18 cellular contexts compared by ENCODE assay signal in the genomic region with DNA sequence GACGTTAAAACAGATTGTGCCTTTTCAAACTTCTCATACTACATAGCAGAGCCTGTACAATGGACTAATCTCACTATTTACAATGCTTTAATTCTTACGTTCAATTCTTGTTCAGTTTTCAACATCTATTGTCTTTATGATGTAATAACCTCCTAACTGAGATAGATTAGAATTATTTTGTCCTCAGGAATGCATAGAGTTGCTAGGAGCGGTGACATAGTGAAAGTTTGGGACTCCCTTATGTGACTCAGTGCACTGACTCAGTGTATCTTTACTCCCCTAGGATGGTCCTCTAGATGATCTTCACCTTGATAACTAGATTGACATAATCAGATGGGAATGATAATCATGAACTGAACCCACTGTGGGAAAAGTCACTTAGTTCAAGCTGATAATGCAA.
"Had no signal": no experiment of that assay in that cellular context is flagged by ENCODE, and none has a peak within 500 bp of the region (broad histone marks: within the 10 kb centered on the region; RNA-seq: fewer than 3 reads in every experiment).

No MANE protein-coding gene starts in this region.

- H3K36me3 ChIP-seq: esophagus squamous epithelium, gastrocnemius medialis, heart right ventricle, ovary, right lobe of liver, suprapubic skin had no signal

- H3K36me3 Mint-ChIP-seq: type B pancreatic cell had no signal

- H3K27me3 Mint-ChIP-seq: activated CD4-positive, alpha-beta T cell treated with anti-CD3 and anti-CD28 coated beads, Interleukin-2, amount 10 ng/mL, durations not matched to agents 7 days and 5 days; activated T-helper 17 cell treated with anti-CD3 and anti-CD28 coated beads, Interleukin-2, amount 50 U/mL, for 72 hours; stimulated activated naive CD8-positive, alpha-beta T cell treated with anti-CD3 and anti-CD28 coated beads, Interleukin-15, Interleukin-2, amounts not matched to agents 100 ng/mL and 50 ng/mL, for 24 hours had no signal

- H3K27me3 ChIP-seq: esophagus squamous epithelium, gastrocnemius medialis, heart right ventricle, ovary, right lobe of liver, suprapubic skin had no signal

- H3K27ac Mint-ChIP-seq: activated CD4-positive, alpha-beta T cell treated with anti-CD3 and anti-CD28 coated beads, Interleukin-2, amount 10 ng/mL, durations not matched to agents 7 days and 5 days; activated T-helper 17 cell treated with anti-CD3 and anti-CD28 coated beads, Interleukin-2, amount 50 U/mL, for 72 hours; stimulated activated naive CD8-positive, alpha-beta T cell treated with anti-CD3 and anti-CD28 coated beads, Interleukin-15, Interleukin-2, amounts not matched to agents 100 ng/mL and 50 ng/mL, for 24 hours; type B pancreatic cell had no signal

- H3K4me3 ChIP-seq: coronary artery, esophagus squamous epithelium, gastrocnemius medialis, heart right ventricle, ovary, right lobe of liver, suprapubic skin had no signal

- H3K9me3 ChIP-seq: esophagus squamous epithelium, gastrocnemius medialis, heart right ventricle, ovary, right lobe of liver, suprapubic skin had no signal

- H3K4me3 Mint-ChIP-seq: activated CD4-positive, alpha-beta T cell treated with anti-CD3 and anti-CD28 coated beads, Interleukin-2, amount 10 ng/mL, durations not matched to agents 7 days and 5 days; activated T-helper 17 cell treated with anti-CD3 and anti-CD28 coated beads, Interleukin-2, amount 50 U/mL, for 72 hours; neural crest cell; stimulated activated naive CD8-positive, alpha-beta T cell treated with anti-CD3 and anti-CD28 coated beads, Interleukin-15, Interleukin-2, amounts not matched to agents 100 ng/mL and 50 ng/mL, for 24 hours; type B pancreatic cell had no signal

- H3K9me3 Mint-ChIP-seq: activated CD4-positive, alpha-beta T cell treated with anti-CD3 and anti-CD28 coated beads, Interleukin-2, amount 10 ng/mL, durations not matched to agents 7 days and 5 days; activated T-helper 17 cell treated with anti-CD3 and anti-CD28 coated beads, Interleukin-2, amount 50 U/mL, for 72 hours had no signal

- DNase-seq: activated CD4-positive, alpha-beta T cell treated with anti-CD3 and anti-CD28 coated beads, Interleukin-2, amount 10 ng/mL, durations not matched to agents 7 days and 5 days; activated CD8-positive, alpha-beta memory T cell treated with anti-CD3 and anti-CD28 coated beads for 24 hours; activated naive CD4-positive, alpha-beta T cell treated with Interleukin-2 at 50 U/mL for 16 hours; caudate nucleus; esophagus squamous epithelium; gastrocnemius medialis; heart right ventricle; islet precursor cell; ovary; right lobe of liver; SW 1271 had no signal

- H3K4me1 ChIP-seq: esophagus squamous epithelium, gastrocnemius medialis, right lobe of liver, suprapubic skin had no signal

- H3K27ac ChIP-seq: coronary artery, esophagus squamous epithelium, gastrocnemius medialis, heart right ventricle, ovary, right lobe of liver, suprapubic skin had no signal

- ATAC-seq: activated T-helper 17 cell treated with anti-CD3 and anti-CD28 coated beads, Interleukin-2, amount 50 U/mL, for 72 hours; gastrocnemius medialis; heart right ventricle; left lobe of liver; right lobe of liver had no signal

- H3K4me1 Mint-ChIP-seq: activated CD4-positive, alpha-beta T cell treated with anti-CD3 and anti-CD28 coated beads, Interleukin-2, amount 10 ng/mL, durations not matched to agents 7 days and 5 days; activated T-helper 17 cell treated with anti-CD3 and anti-CD28 coated beads, Interleukin-2, amount 50 U/mL, for 72 hours had no signal
